Comparison of ENCODE assay signal across 2 cellular contexts in genomic region chr2:29006092-29006985, GRCh38.
TF ChIP-seq lines count a peak whose summit lies in the region.

No MANE protein-coding gene starts in this region.

TF ChIP-seq in IMR-90, 13 proteins besides CTCF, POLR2A, EP300 and RAD21:
- no peak for TF ChIP-seq RFX5 (IDR thresholded peaks at IDR 0.05; ENCODE audit: low read depth, low read length)
- TF ChIP-seq ELK1 (IDR thresholded peaks at IDR 0.05; ENCODE audit: borderline replicate concordance, low read depth, low read length), result no peak
- no peak for TF ChIP-seq MXI1 (IDR thresholded peaks at IDR 0.05; ENCODE audit: borderline replicate concordance, low read depth, low read length)
- TF ChIP-seq NFE2L2 (IDR thresholded peaks at IDR 0.05; ENCODE audit: low read depth, low read length), result no peak
- no peak for TF ChIP-seq MAFK (IDR thresholded peaks at IDR 0.05; ENCODE audit: low read depth, low read length)
- no peak for TF ChIP-seq SMC3 (IDR thresholded peaks at IDR 0.05; ENCODE audit: low read depth, low read length)
- no peak for TF ChIP-seq CEBPB (IDR thresholded peaks at IDR 0.05; ENCODE audit: low read depth, low read length)
- no peak for TF ChIP-seq USF2 (IDR thresholded peaks at IDR 0.05; ENCODE audit: low read depth, low read length)
- no peak for TF ChIP-seq FOS (IDR thresholded peaks at IDR 0.05; ENCODE audit: low read depth, low read length)
- TF ChIP-seq RCOR1 (IDR thresholded peaks at IDR 0.05; ENCODE audit: insufficient replicate concordance, low read length), result no peak
- TF ChIP-seq BHLHE40 (IDR thresholded peaks at IDR 0.05; ENCODE audit: low read depth, low read length), result no peak
- TF ChIP-seq CHD1 (IDR thresholded peaks at IDR 0.05; ENCODE audit: low read depth, low read length), result no peak

TF ChIP-seq in GM12878, 131 proteins besides CTCF, POLR2A, EP300 and RAD21:
- no peak for TF ChIP-seq FOXM1 (IDR thresholded peaks at IDR 0.05; ENCODE audit: low read depth, low read length)
- peak; percentile 16 for TF ChIP-seq BCL3 (IDR thresholded peaks at IDR 0.05; ENCODE audit: borderline replicate concordance, insufficient read depth, low read depth, low read length, poor library complexity, severe bottlenecking)
- no peak for TF ChIP-seq NR2F1 (conservative IDR thresholded peaks at IDR 0.05)
- peak; percentile 15 for TF ChIP-seq NR2C2 (IDR thresholded peaks at IDR 0.05; ENCODE audit: borderline replicate concordance, control insufficient read depth, insufficient read length, low read depth)
